8 cellular contexts compared by ENCODE assay signal in the genomic region with DNA sequence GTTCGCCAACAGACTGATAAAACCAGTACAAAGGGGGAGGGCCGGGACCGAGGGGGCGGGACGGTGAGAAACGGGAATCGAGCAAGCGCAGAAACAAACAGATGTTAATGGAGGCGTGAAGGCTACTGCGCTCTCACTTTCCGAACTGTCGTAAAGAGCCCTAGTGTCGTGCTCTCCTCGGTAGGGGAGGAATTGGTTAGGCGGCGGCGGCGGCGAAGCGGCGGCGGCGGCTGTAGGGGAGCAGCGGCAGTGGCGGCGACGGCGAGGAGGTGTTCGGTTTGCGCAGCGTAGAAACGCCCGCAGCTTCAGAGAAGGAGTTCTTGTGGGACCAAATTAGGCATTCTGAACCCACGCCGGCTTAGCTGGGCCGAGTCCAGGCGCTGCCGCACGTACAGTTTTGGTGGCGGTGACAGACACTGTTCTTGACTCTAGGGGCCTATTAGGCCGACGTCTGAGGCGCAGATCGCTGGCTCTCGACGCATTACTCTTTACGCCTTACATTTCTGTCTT. TPM values are rescaled to one million over a fixed set of nuclear protein-coding genes. Genes with fewer than 3 reads are reported as not detected.
DNase-seq lines count a peak whose midpoint lies in the region; ATAC-seq and TF ChIP-seq lines count a peak whose summit lies in the region.

A gene (plus strand): TSS at position 163 of the 510 bp plus-strand sequence. CDS start 43,160 bp downstream, outside the sequence.

- H3K4me1 Mint-ChIP-seq in CD8-positive, alpha-beta T cell (ENCODE audit: low read depth): peaks cover 43% of the 10 kb centered on the region
- H3K4me1 Mint-ChIP-seq in effector memory CD8-positive, alpha-beta T cell (ENCODE audit: low read depth in 2 of 2): peaks cover 26 to 42% of the 10 kb centered on the region in 2 donors

- no peaks in the 10 kb centered on the region for H3K27me3 Mint-ChIP-seq in CD8-positive, alpha-beta T cell (ENCODE audit: low read depth)
- H3K27me3 Mint-ChIP-seq in effector memory CD8-positive, alpha-beta T cell: no peaks in the 10 kb centered on the region

- CTCF ChIA-PET in CD8-positive, alpha-beta T cell (lab: Charles Lee): interaction anchor here (0.8 kb wide), 1 partner anchor 507 kb away, joined by 3 read pairs; no protein-coding TSS in a partner anchor
- CTCF ChIA-PET in activated CD8-positive, alpha-beta memory T cell treated with anti-CD3 and anti-CD28 coated beads for 36 hours (lab: Charles Lee): interaction anchor here (1.3 kb wide), 1 partner anchor 51 kb away, joined by 5 read pairs; no protein-coding TSS in a partner anchor

- POLR2A ChIA-PET in CD8-positive, alpha-beta T cell (lab: Charles Lee): interaction anchor here (0.6 to 1.9 kb wide), 3 partner anchors 12 to 96 kb away, joined by 3 to 6 read pairs (median 5); a partner anchor contains a TSS
- POLR2A ChIA-PET in activated CD8-positive, alpha-beta memory T cell treated with anti-CD3 and anti-CD28 coated beads for 36 hours (lab: Charles Lee): interaction anchor here (0.6 kb wide), 1 partner anchor 312 kb away, joined by 4 read pairs; no protein-coding TSS in a partner anchor

- peaks cover 23% of the 10 kb centered on the region for H3K4me1 ChIP-seq in CD8-positive, alpha-beta T cell (ENCODE audit: insufficient read depth, low read length)

- H3K36me3 Mint-ChIP-seq in CD8-positive, alpha-beta T cell: peaks cover 35% of the 10 kb centered on the region
- H3K36me3 Mint-ChIP-seq in effector memory CD8-positive, alpha-beta T cell (ENCODE audit: insufficient read depth): peaks cover 32% of the 10 kb centered on the region

- peak within 1 kb of the TSS; percentile 87 for H3K4me3 ChIP-seq in CD8-positive, alpha-beta T cell (ENCODE audit: low read depth, low read length)

- H3K4me3 Mint-ChIP-seq in CD8-positive, alpha-beta T cell: peak within 1 kb of the TSS; percentile 95
- peak within 1 kb of the TSS; percentile 85 to 96 for H3K4me3 Mint-ChIP-seq in effector memory CD8-positive, alpha-beta T cell

- peak; percentile 95 for ATAC-seq in CD8-positive, alpha-beta T cell
- ATAC-seq in GM19467 (IDR thresholded peaks at IDR 0.05; ENCODE audit: unreplicated experiment): peak; percentile 60
- peak; percentile 89 for ATAC-seq in effector memory CD8-positive, alpha-beta T cell (replicated peaks)

- TF ChIP-seq CTCF in CD8-positive, alpha-beta T cell (IDR thresholded peaks at IDR 0.05): no peak

- no peaks in the 10 kb centered on the region for H3K36me3 ChIP-seq in CD8-positive, alpha-beta T cell (ENCODE audit: insufficient read depth, low read length)

- H3K9me3 ChIP-seq in CD8-positive, alpha-beta T cell (ENCODE audit: low read length): no peaks in the 10 kb centered on the region

- peak within 1 kb of the TSS; percentile 94 for H3K27ac Mint-ChIP-seq in CD8-positive, alpha-beta T cell
- peak within 1 kb of the TSS; percentile 95 to 96 for H3K27ac Mint-ChIP-seq in effector memory CD8-positive, alpha-beta T cell

- H3K27ac ChIP-seq in CD8-positive, alpha-beta T cell (ENCODE audit: low read depth, low read length): peak within 1 kb of the TSS; percentile 84

- intact Hi-C loops in CD8-positive, alpha-beta T cell (cut with DNase I, micrococcal nuclease): loop anchor here (1.0 to 10.0 kb wide), 10 partner anchors 54 to 1487 kb away; a partner anchor contains a TSS

- DNase-seq in CD8-positive, alpha-beta T cell: peak; percentile 77 to 93 (median 86)
- DNase-seq in HT-29 (ENCODE audit: low spot score): peak; percentile 98
- DNase-seq in NOMO-1 (lab: John Stamatoyannopoulos, UW; ENCODE audit: unreplicated experiment in 2 of 2): peak; percentile 95 to 96
- peak; percentile 82 to 86 (median 86) for DNase-seq in effector memory CD8-positive, alpha-beta T cell
- peak; percentile 97 for DNase-seq in medulla oblongata (ENCODE audit: extremely low spot score)
- DNase-seq in stimulated activated CD8-positive, alpha-beta memory T cell treated with anti-CD3 and anti-CD28 coated beads, Interleukin-12 subunit alpha, Interleukin-12 subunit beta, amount 100 ng/mL, for 1 hour (ENCODE audit: low read depth): peak; percentile 82

- H3K27me3 ChIP-seq in CD8-positive, alpha-beta T cell (ENCODE audit: insufficient read depth, low read length): no peaks in the 10 kb centered on the region

- no peaks in the 10 kb centered on the region for H3K9me3 Mint-ChIP-seq in CD8-positive, alpha-beta T cell
- H3K9me3 Mint-ChIP-seq in effector memory CD8-positive, alpha-beta T cell: no peaks in the 10 kb centered on the region

RNA-seq across cellular contexts. Expression of the gene that starts here (rescaled TPM):
- total RNA-seq in CD8-positive, alpha-beta T cell: 10 to 100 TPM; 25.2 to 28.4 TPM
- 12.7 and 12.9 TPM in 2 replicates for total RNA-seq in HT-29 (2014; rRNA removed; shearing (Covaris generic))
- total RNA-seq in activated CD8-positive, alpha-beta memory T cell treated with anti-CD3 and anti-CD28 coated beads for 36 hours: 10 to 100 TPM; 22.2 to 24.8 TPM

Comparison
In these comparisons a context has a peak if more than half of its experiments do, and no peak if none do; other contexts are left out.
1. Peak in every context shown above with its lines: DNase-seq, ATAC-seq, H3K4me3 ChIP-seq and H3K27ac ChIP-seq.